ENCODE assay signal across 18 cellular contexts in genomic region chr20:52749020-52749419, GRCh38.
A peak's percentile ranks its signal among the peaks of the same experiment; 100 is the strongest.
DNase-seq lines count a peak whose midpoint lies in the region; ATAC-seq and TF ChIP-seq lines count a peak whose summit lies in the region.
"Had no signal": no experiment of that assay in that cellular context is flagged by ENCODE, and none has a peak within 500 bp of the region (broad histone marks: within the 10 kb centered on the region; RNA-seq: fewer than 3 reads in every experiment).

No MANE protein-coding gene starts in this region.

- H3K36me3 Mint-ChIP-seq in HFFc6 (ENCODE audit: low read depth): no peaks in the 10 kb centered on the region
- H3K36me3 Mint-ChIP-seq: CD4-positive, alpha-beta memory T cell had no signal

- ATAC-seq in HG03280 (IDR thresholded peaks at IDR 0.05; ENCODE audit: unreplicated experiment) (no peak), GM21576 (IDR thresholded peaks at IDR 0.05; ENCODE audit: unreplicated experiment) (no peak)

- no peak for TF ChIP-seq CTCF in left ventricle myocardium inferior (IDR thresholded peaks at IDR 0.05; ENCODE audit: borderline replicate concordance)
- TF ChIP-seq CTCF in HFFc6 (IDR thresholded peaks at IDR 0.05): no peak

- H3K27ac ChIP-seq in left ventricle myocardium inferior (replicated peaks): peak overlapping the region; percentile 74

- no peak overlapping the region for H3K4me3 ChIP-seq in left ventricle myocardium inferior

- no peak overlapping the region for H3K27ac Mint-ChIP-seq in HFFc6
- H3K27ac Mint-ChIP-seq: CD4-positive, alpha-beta memory T cell had no signal

- H3K9me3 Mint-ChIP-seq in HFFc6: peaks cover 27% of the 10 kb centered on the region

- H3K27me3 Mint-ChIP-seq in HFFc6 (ENCODE audit: insufficient read depth): no peaks in the 10 kb centered on the region

- no peaks in the 10 kb centered on the region for H3K4me1 Mint-ChIP-seq in HFFc6 (ENCODE audit: low read depth)
- H3K4me1 Mint-ChIP-seq: CD4-positive, alpha-beta memory T cell had no signal

- H3K36me3 ChIP-seq in left ventricle myocardium inferior: no peaks in the 10 kb centered on the region

- no peaks in the 10 kb centered on the region for H3K4me1 ChIP-seq in left ventricle myocardium inferior

- H3K9me3 ChIP-seq in left ventricle myocardium inferior (replicated peaks): peaks cover 7% of the 10 kb centered on the region

- H3K27me3 ChIP-seq in left ventricle myocardium inferior (ENCODE audit: low read depth): no peaks in the 10 kb centered on the region

- no peak overlapping the region for H3K4me3 Mint-ChIP-seq in HFFc6
- H3K4me3 Mint-ChIP-seq: CD4-positive, alpha-beta memory T cell had no signal

- DNase-seq in GM03348 (ENCODE audit: low spot score): peak; percentile 35
- peak; percentile 8 for DNase-seq in cerebellar cortex (ENCODE audit: low spot score)
- DNase-seq in left ventricle myocardium inferior: no peak
- DNase-seq in stromal cell of bone marrow (ENCODE audit: low read depth): peak; percentile 4
- DNase-seq in HFFc6: no peak
- no peak for DNase-seq in amniotic stem cell (lab: John Stamatoyannopoulos, UW)
- DNase-seq: ACHN; CD4-positive, alpha-beta memory T cell; H7; NCI-H1048; NCI-H1436 treated with DMSO at 0.1 percent for 48 hours; NCI-H345; NCI-H526; NK-92 treated with Interleukin-12 subunit alpha and Interleukin-12 subunit beta, amount 100 ng/mL, for 24 hours; OCI-M1; SW 1271 had no signal

- intact Hi-C loops in left ventricle myocardium inferior (cut with micrococcal nuclease): no loop called here

Comparison
In these comparisons a context has a peak if more than half of its experiments do, and no peak if none do; other contexts are left out.
1. DNase-seq: peak in GM03348 (single experiment), cerebellar cortex (single experiment) and stromal cell of bone marrow (single experiment); none in left ventricle myocardium inferior (single experiment), HFFc6 (single experiment) and amniotic stem cell (single experiment).